1 cellular context compared by ENCODE assay signal in genomic region chr7:130359276-130359857, GRCh38.
TF ChIP-seq lines count a peak whose summit lies in the region.

No MANE protein-coding gene starts in this region.

TF ChIP-seq in HCT116, 20 proteins besides CTCF, POLR2A, EP300 and RAD21 (continued from another document):
- TF ChIP-seq REST (IDR thresholded peaks at IDR 0.05; ENCODE audit: low read depth) (no peak), EGR1 (IDR thresholded peaks at IDR 0.05; ENCODE audit: low read depth) (no peak), POLR2AphosphoS5 (IDR thresholded peaks at IDR 0.05; ENCODE audit: low read depth, low read length) (no peak), JUND (IDR thresholded peaks at IDR 0.05) (no peak), ELF1 (IDR thresholded peaks at IDR 0.05; ENCODE audit: borderline replicate concordance, low read depth) (no peak), CBX3 (IDR thresholded peaks at IDR 0.05; ENCODE audit: low read depth) (peak; percentile 86; the same call in 1 of the 2 replicates)
